In the genomic region with DNA sequence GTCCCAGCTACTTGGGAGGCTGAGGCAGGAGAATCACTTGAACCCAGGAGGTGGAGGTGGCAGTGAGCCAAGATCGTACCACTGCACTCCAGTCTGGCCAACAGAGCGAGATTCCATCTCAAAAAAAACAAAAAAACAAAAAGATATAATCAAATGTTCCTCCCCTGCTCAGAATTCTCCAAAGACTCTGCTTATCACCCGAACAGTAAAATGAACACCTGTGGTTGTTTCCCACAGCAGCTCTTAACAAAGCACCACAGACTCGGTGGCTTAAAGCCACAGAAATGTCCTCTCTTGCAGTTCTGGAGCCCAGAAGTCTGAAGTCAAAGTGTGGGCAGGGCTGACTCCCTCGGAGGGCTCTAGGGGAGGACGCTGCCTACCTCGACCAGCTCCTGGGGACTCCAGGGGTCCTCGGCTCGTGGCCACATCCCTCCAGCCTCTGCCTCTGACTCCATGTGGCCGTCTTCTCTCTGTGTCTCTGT, we compare ENCODE assay signal across 19 cellular contexts. TPM values are rescaled to one million over a fixed set of nuclear protein-coding genes. Genes with fewer than 3 reads are reported as not detected.
A peak's percentile ranks its signal among the peaks of the same experiment; 100 is the strongest.
DNase-seq lines count a peak whose midpoint lies in the region; ATAC-seq, FAIRE-seq and TF ChIP-seq lines count a peak whose summit lies in the region.
"Had no signal": no experiment of that assay in that cellular context is flagged by ENCODE, and none has a peak within 500 bp of the region (broad histone marks: within the 10 kb centered on the region; RNA-seq: fewer than 3 reads in every experiment).

No MANE protein-coding gene starts in this region.

- H3K4me3 Mint-ChIP-seq in stimulated activated naive CD8-positive, alpha-beta T cell treated with anti-CD3 and anti-CD28 coated beads, Interleukin-15, amount 100 ng/mL, for 72 hours, result peak overlapping the region; percentile 10 to 51
- H3K4me3 Mint-ChIP-seq in endothelial cell (ENCODE audit: unreplicated experiment) (no peak overlapping the region), type B pancreatic cell (no peak overlapping the region)
- H3K4me3 Mint-ChIP-seq: stimulated activated memory B cell treated with anti-CD40 and anti-IgM and Interleukin-4, amounts not matched to agents 10 μg/mL and 1 μg/mL and 100 μg/mL, for 72 hours had no signal

- no peak for DNase-seq in stimulated activated naive CD8-positive, alpha-beta T cell treated with anti-CD3 and anti-CD28 coated beads, Interleukin-15, amount 100 ng/mL, for 72 hours
- no peak for DNase-seq in stimulated activated naive CD8-positive, alpha-beta T cell treated with anti-CD3 and anti-CD28 coated beads, Interleukin-15, Interleukin-2, amounts not matched to agents 100 U/mL and 50 U/mL, for 24 hours
- peak; percentile 31 for DNase-seq in OCI-M1 (lab: John Stamatoyannopoulos, UW)
- DNase-seq in endothelial cell (ENCODE audit: low spot score), result no peak
- DNase-seq in type B pancreatic cell (ENCODE audit: extremely low spot score, unreplicated experiment), result no peak
- DNase-seq in effector memory CD4-positive, alpha-beta T cell, result no peak
- DNase-seq in RCC 7860 (ENCODE audit: low spot score), result no peak
- DNase-seq in ovary, result no peak
- DNase-seq: activated CD4-positive, CD25-positive, alpha-beta regulatory T cell treated with anti-CD3 and anti-CD28 coated beads, Interleukin-2, amount 50 U/mL, for 72 hours; activated T-cell treated with anti-CD3 and anti-CD28 coated beads, Interleukin-2, amount 50 U/mL, for 1 hour; colonic mucosa; immature natural killer cell; NCI-H2029 treated with DMSO at 0.1 percent for 48 hours; NCI-H526 treated with DMSO at 0.1 percent for 48 hours; Peyer's patch had no signal

- peaks cover under 1% of the 10 kb centered on the region for H3K36me3 Mint-ChIP-seq in endothelial cell (ENCODE audit: low read depth, unreplicated experiment)
- no peaks in the 10 kb centered on the region for H3K36me3 Mint-ChIP-seq in type B pancreatic cell
- H3K36me3 Mint-ChIP-seq: immature natural killer cell; stimulated activated memory B cell treated with anti-CD40 and anti-IgM and Interleukin-4, amounts not matched to agents 10 μg/mL and 1 μg/mL and 100 μg/mL, for 72 hours had no signal

- H3K4me3 ChIP-seq in effector memory CD4-positive, alpha-beta T cell (ENCODE audit: insufficient read depth, low read depth, low read length, poor library complexity, severe bottlenecking), result no peak overlapping the region
- H3K4me3 ChIP-seq in ovary, result no peak overlapping the region
- H3K4me3 ChIP-seq: colonic mucosa, lung had no signal

- no peaks in the 10 kb centered on the region for H3K9me3 Mint-ChIP-seq in stimulated activated naive CD8-positive, alpha-beta T cell treated with anti-CD3 and anti-CD28 coated beads, Interleukin-15, amount 100 ng/mL, for 72 hours
- H3K9me3 Mint-ChIP-seq in endothelial cell (ENCODE audit: unreplicated experiment) (no peaks in the 10 kb centered on the region), type B pancreatic cell (no peaks in the 10 kb centered on the region)
- H3K9me3 Mint-ChIP-seq: immature natural killer cell; stimulated activated memory B cell treated with anti-CD40 and anti-IgM and Interleukin-4, amounts not matched to agents 10 μg/mL and 1 μg/mL and 100 μg/mL, for 72 hours had no signal

- WGBS in ovary, 3 donors, result 63 to 67% (median 63%) methylated on average over 10 of the region's 10 CpGs

- H3K27ac Mint-ChIP-seq in stimulated activated naive CD8-positive, alpha-beta T cell treated with anti-CD3 and anti-CD28 coated beads, Interleukin-15, amount 100 ng/mL, for 72 hours, result no peak overlapping the region
- H3K27ac Mint-ChIP-seq in endothelial cell (ENCODE audit: unreplicated experiment), result peak overlapping the region; percentile 45
- peak overlapping the region; percentile 52 for H3K27ac Mint-ChIP-seq in type B pancreatic cell
- H3K27ac Mint-ChIP-seq: immature natural killer cell; stimulated activated memory B cell treated with anti-CD40 and anti-IgM and Interleukin-4, amounts not matched to agents 10 μg/mL and 1 μg/mL and 100 μg/mL, for 72 hours had no signal

- H3K4me1 ChIP-seq in effector memory CD4-positive, alpha-beta T cell (ENCODE audit: control insufficient read depth, insufficient read depth, low read length, poor library complexity, severe bottlenecking), result peaks cover 17% of the 10 kb centered on the region
- peaks cover 2% of the 10 kb centered on the region for H3K4me1 ChIP-seq in ovary (ENCODE audit: insufficient read depth)

- H3K4me1 Mint-ChIP-seq in stimulated activated naive CD8-positive, alpha-beta T cell treated with anti-CD3 and anti-CD28 coated beads, Interleukin-15, amount 100 ng/mL, for 72 hours, result peaks cover 73% of the 10 kb centered on the region
- H3K4me1 Mint-ChIP-seq in endothelial cell (ENCODE audit: unreplicated experiment), result peaks cover under 1% of the 10 kb centered on the region
- H3K4me1 Mint-ChIP-seq in type B pancreatic cell (ENCODE audit: unreplicated experiment), result peaks cover 4% of the 10 kb centered on the region

- no peak for ATAC-seq in stimulated activated naive CD8-positive, alpha-beta T cell treated with anti-CD3 and anti-CD28 coated beads, Interleukin-15, amount 100 ng/mL, for 72 hours
- ATAC-seq in stimulated activated naive CD8-positive, alpha-beta T cell treated with anti-CD3 and anti-CD28 coated beads, Interleukin-15, Interleukin-2, amounts not matched to agents 100 U/mL and 50 U/mL, for 24 hours, result no peak
- ATAC-seq: stimulated activated memory B cell treated with anti-CD40 and anti-IgM and Interleukin-4, amounts not matched to agents 10 μg/mL and 1 μg/mL and 100 μg/mL, for 72 hours had no signal

- intact Hi-C loops in ovary (cut with DNase I), result no loop called here

- no peak for TF ChIP-seq EP300 in ovary (IDR thresholded peaks at IDR 0.05)

- H3K36me3 ChIP-seq in effector memory CD4-positive, alpha-beta T cell (ENCODE audit: control insufficient read depth, insufficient read depth, low read length), result no peaks in the 10 kb centered on the region
- no peaks in the 10 kb centered on the region for H3K36me3 ChIP-seq in ovary
- H3K36me3 ChIP-seq: colonic mucosa, Peyer's patch had no signal

- TF ChIP-seq POLR2A in ovary (IDR thresholded peaks at IDR 0.05), result no peak

- H3K9me3 ChIP-seq in effector memory CD4-positive, alpha-beta T cell (ENCODE audit: control insufficient read depth, low read length), result no peaks in the 10 kb centered on the region
- no peaks in the 10 kb centered on the region for H3K9me3 ChIP-seq in ovary
- H3K9me3 ChIP-seq: colonic mucosa, Peyer's patch had no signal

- no peak for FAIRE-seq in RCC 7860 (lab: Jason Lieb, UNC)
- FAIRE-seq: astrocyte had no signal

- no peak overlapping the region for H3K27ac ChIP-seq in effector memory CD4-positive, alpha-beta T cell (ENCODE audit: insufficient read depth, low read length, poor library complexity, severe bottlenecking)
- H3K27ac ChIP-seq in ovary, result no peak overlapping the region
- H3K27ac ChIP-seq: colonic mucosa had no signal

- no peaks in the 10 kb centered on the region for H3K27me3 ChIP-seq in effector memory CD4-positive, alpha-beta T cell (replicated peaks; ENCODE audit: control insufficient read depth, insufficient read depth, low read length, poor library complexity, severe bottlenecking)
- no peaks in the 10 kb centered on the region for H3K27me3 ChIP-seq in ovary
- H3K27me3 ChIP-seq: colonic mucosa, Peyer's patch had no signal

- H3K27me3 Mint-ChIP-seq in stimulated activated naive CD8-positive, alpha-beta T cell treated with anti-CD3 and anti-CD28 coated beads, Interleukin-15, amount 100 ng/mL, for 72 hours, result no peaks in the 10 kb centered on the region
- H3K27me3 Mint-ChIP-seq in endothelial cell (ENCODE audit: unreplicated experiment) (peaks cover 6% of the 10 kb centered on the region), type B pancreatic cell (no peaks in the 10 kb centered on the region)
- H3K27me3 Mint-ChIP-seq: stimulated activated memory B cell treated with anti-CD40 and anti-IgM and Interleukin-4, amounts not matched to agents 10 μg/mL and 1 μg/mL and 100 μg/mL, for 72 hours had no signal

- no peak for TF ChIP-seq CTCF in endothelial cell (IDR thresholded peaks at IDR 0.05; ENCODE audit: unreplicated experiment)
- no peak for TF ChIP-seq CTCF in type B pancreatic cell (conservative IDR thresholded peaks at IDR 0.05)
- no peak for TF ChIP-seq CTCF in ovary (IDR thresholded peaks at IDR 0.05)

RNA-seq across cellular contexts. Expression of a gene that starts 4.1 kb away (rescaled TPM):
- total RNA-seq in endothelial cell (ENCODE audit: unreplicated experiment) (109 TPM), type B pancreatic cell (ENCODE audit: low replicate concordance) (112 and 134 TPM in 2 replicates), ovary (10 to 100 TPM; 28.5 to 80.5 (median 70.6) TPM)
- polyA plus RNA-seq in ovary, result 10 to 100 TPM in 1 of 2 donors, 1 to 10 TPM in 1; 1.9 to 48.7 TPM

RNA-seq across cellular contexts. Expression of a gene that starts 22.2 kb away (rescaled TPM):
- total RNA-seq in endothelial cell (ENCODE audit: unreplicated experiment), result 3.4 TPM
- 8.2 and 19.9 TPM in 2 replicates for total RNA-seq in type B pancreatic cell (ENCODE audit: low replicate concordance)
- total RNA-seq in ovary, result 10 to 100 TPM; 10.5 to 42.0 (median 18.7) TPM
- polyA plus RNA-seq in ovary, result 10 to 100 TPM in 1 of 2 donors, 1 to 10 TPM in 1; 1.8 to 22.9 TPM

RNA-seq across cellular contexts. Expression of a gene that starts 47.7 kb away (rescaled TPM):
- 0.21 TPM for total RNA-seq in endothelial cell (ENCODE audit: unreplicated experiment)
- 6.6 and 7.6 TPM in 2 replicates for total RNA-seq in type B pancreatic cell (ENCODE audit: low replicate concordance)
- total RNA-seq in ovary, result 1 to 10 TPM in 5 of 7 donors, under 1 TPM in 1, not detected in 1; 0.05 to 8.4 (median 1.6) TPM
- under 1 TPM in 1 of 2 donors, not detected in 1; 0.13 TPM for polyA plus RNA-seq in ovary
- total RNA-seq: skeletal muscle tissue had no signal
- polyA plus RNA-seq: immature natural killer cell had no signal

RNA-seq across cellular contexts. Expression of a gene that starts 49.0 kb away (rescaled TPM):
- total RNA-seq in endothelial cell (ENCODE audit: unreplicated experiment), result 25.0 TPM
- 5.6 and 12.3 TPM in 2 replicates for total RNA-seq in type B pancreatic cell (ENCODE audit: low replicate concordance)
- 10 to 100 TPM in 2 of 7 donors, 1 to 10 TPM in 5; 3.8 to 13.4 (median 7.9) TPM for total RNA-seq in ovary
- 1 to 10 TPM in 1 of 2 donors, under 1 TPM in 1; 0.95 to 5.5 TPM for polyA plus RNA-seq in ovary

Comparison
In these comparisons a context has a peak if more than half of its experiments do, and no peak if none do; other contexts are left out.
1. H3K27ac Mint-ChIP-seq: peak in endothelial cell (single experiment) and type B pancreatic cell (single experiment); none in stimulated activated naive CD8-positive, alpha-beta T cell treated with anti-CD3 and anti-CD28 coated beads, Interleukin-15, amount 100 ng/mL, for 72 hours (0 of 2).
2. H3K4me3 Mint-ChIP-seq: peak in stimulated activated naive CD8-positive, alpha-beta T cell treated with anti-CD3 and anti-CD28 coated beads, Interleukin-15, amount 100 ng/mL, for 72 hours (2 of 2); none in endothelial cell (single experiment) and type B pancreatic cell (single experiment).